15 cellular contexts compared by ENCODE assay signal in the genomic region with DNA sequence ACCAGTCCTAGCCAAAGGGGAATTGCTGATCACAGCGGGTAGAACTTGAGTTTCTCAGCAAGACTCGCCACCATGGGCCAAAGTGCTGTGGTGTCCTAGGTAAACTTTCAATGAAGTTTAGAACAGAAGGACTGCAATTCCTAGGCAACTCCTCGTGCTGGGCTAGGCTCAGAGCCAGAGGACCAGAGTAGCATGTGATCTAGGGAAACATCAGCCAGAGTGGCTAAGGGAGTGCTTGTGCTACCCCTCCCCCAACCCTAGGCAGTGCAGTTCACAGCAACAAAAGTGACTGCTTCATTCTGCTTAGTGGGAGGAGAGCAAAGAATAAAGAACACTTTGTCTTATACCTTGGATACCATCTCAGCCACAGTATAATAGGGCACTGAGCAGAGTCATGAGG.
A peak's percentile ranks its signal among the peaks of the same experiment; 100 is the strongest.
DNase-seq lines count a peak whose midpoint lies in the region; ATAC-seq and TF ChIP-seq lines count a peak whose summit lies in the region.
"Had no signal": no experiment of that assay in that cellular context is flagged by ENCODE, and none has a peak within 500 bp of the region (broad histone marks: within the 10 kb centered on the region; RNA-seq: fewer than 3 reads in every experiment).

No MANE protein-coding gene starts in this region.

- intact Hi-C loops in left lung (cut with DNase I) (no loop called here), testis (cut with DNase I; ENCODE audit: low total_unique reads) (no loop called here), esophagus squamous epithelium (cut with DNase I) (no loop called here)

- H3K36me3 ChIP-seq in left lung (no peaks in the 10 kb centered on the region), testis (ENCODE audit: low read depth, missing control alignments) (no peaks in the 10 kb centered on the region), esophagus squamous epithelium (no peaks in the 10 kb centered on the region)
- H3K36me3 ChIP-seq: brain microvascular endothelial cell had no signal

- TF ChIP-seq POLR2A in testis (IDR thresholded peaks at IDR 0.05) (no peak), esophagus squamous epithelium (IDR thresholded peaks at IDR 0.05) (no peak)

- WGBS in testis, 2 donors = 67 to 71% methylated on average over 3 of the region's 3 CpGs
- WGBS in esophagus squamous epithelium, 2 donors = 50 to 75% methylated on average over 2 of the region's 3 CpGs

- H3K27me3 ChIP-seq in left lung (no peaks in the 10 kb centered on the region), testis (no peaks in the 10 kb centered on the region), esophagus squamous epithelium (no peaks in the 10 kb centered on the region)
- H3K27me3 ChIP-seq: brain microvascular endothelial cell had no signal

- peak; percentile 73 for ATAC-seq in left lung
- ATAC-seq in GM19324 (IDR thresholded peaks at IDR 0.05; ENCODE audit: low FRiP score, unreplicated experiment) = no peak
- ATAC-seq: left colon had no signal

- H3K4me3 ChIP-seq in left lung (no peak overlapping the region), testis (no peak overlapping the region), esophagus squamous epithelium (no peak overlapping the region)

- DNase-seq in amniotic epithelial cell (ENCODE audit: low read depth) (peak; percentile 11), fibroblast of the conjunctiva (ENCODE audit: low read depth) (peak; percentile 0), left lung (peak in 1 of 2 donors; percentile 48), testis (peak; percentile 67), esophagus squamous epithelium (lab: John Stamatoyannopoulos, UW) (no peak)
- DNase-seq in activated effector memory CD4-positive, alpha-beta T cell treated with anti-CD3 and anti-CD28 coated beads, Interleukin-2, amount 50 U/mL, for 16 hours = no peak
- DNase-seq: activated naive CD4-positive, alpha-beta T cell treated with anti-CD3 and anti-CD28 coated beads, Interleukin-2, amount 50 U/mL, for 16 hours; brain microvascular endothelial cell; COR-L47; erythroblast; H7; NCI-H2029 treated with DMSO at 0.1 percent for 48 hours; stimulated activated CD4-positive, alpha-beta T cell treated with anti-CD3 and anti-CD28 coated beads, Interleukin-2, amount 100 ng/mL, for 48 hours had no signal

- no peak for TF ChIP-seq CTCF in left lung (IDR thresholded peaks at IDR 0.05)
- no peak for TF ChIP-seq CTCF in testis (IDR thresholded peaks at IDR 0.05)
- no peak for TF ChIP-seq CTCF in esophagus squamous epithelium (IDR thresholded peaks at IDR 0.05)

- H3K27ac ChIP-seq in left lung (no peak overlapping the region), testis (no peak overlapping the region), esophagus squamous epithelium (no peak overlapping the region)
- H3K27ac ChIP-seq: brain microvascular endothelial cell had no signal

- no peaks in the 10 kb centered on the region for H3K9me3 ChIP-seq in left lung
- H3K9me3 ChIP-seq in testis = no peaks in the 10 kb centered on the region
- H3K9me3 ChIP-seq in esophagus squamous epithelium = no peaks in the 10 kb centered on the region

- H3K4me1 ChIP-seq in left lung = no peaks in the 10 kb centered on the region
- H3K4me1 ChIP-seq in testis = no peaks in the 10 kb centered on the region
- H3K4me1 ChIP-seq in esophagus squamous epithelium = no peaks in the 10 kb centered on the region

Comparison
In these comparisons a context has a peak if more than half of its experiments do, and no peak if none do; other contexts are left out.
1. DNase-seq: peak in amniotic epithelial cell (single experiment), fibroblast of the conjunctiva (single experiment) and testis (single experiment); none in esophagus squamous epithelium (single experiment) and activated effector memory CD4-positive, alpha-beta T cell treated with anti-CD3 and anti-CD28 coated beads, Interleukin-2, amount 50 U/mL, for 16 hours (single experiment).